In genomic region chr1:84078108-84078823, GRCh38 we compare ENCODE assay signal across 8 cellular contexts.
A peak's percentile ranks its signal among the peaks of the same experiment; 100 is the strongest.
DNase-seq lines count a peak whose midpoint lies in the region; ATAC-seq lines count a peak whose summit lies in the region.

No MANE protein-coding gene starts in this region.

- H3K36me3 Mint-ChIP-seq in T-helper 2 cell treated with Interferon-gamma antibody and Interleukin-4, amounts not matched to agents 5 μg/mL and 100 μg/mL, for 36 hours (ENCODE audit: low read depth): no peaks in the 10 kb centered on the region
- no peaks in the 10 kb centered on the region for H3K36me3 Mint-ChIP-seq in activated CD4-positive, alpha-beta memory T cell treated with anti-CD3 and anti-CD28 coated beads for 36 hours

- CTCF ChIA-PET in activated CD4-positive, alpha-beta memory T cell treated with anti-CD3 and anti-CD28 coated beads for 36 hours (lab: Charles Lee): no interaction called here

- DNase-seq in T-helper 2 cell treated with Interferon-gamma antibody and Interleukin-4, amounts not matched to agents 5 μg/mL and 100 μg/mL, for 36 hours (ENCODE audit: low spot score): no peak
- no peak for DNase-seq in T-helper 2 cell
- peak; percentile 20 for DNase-seq in HuH-7 (ENCODE audit: low spot score)
- no peak for DNase-seq in activated CD4-positive, alpha-beta memory T cell treated with anti-CD3 and anti-CD28 coated beads for 36 hours
- peak; percentile 43 for DNase-seq in foreskin melanocyte
- no peak for DNase-seq in OCI-M2 (lab: John Stamatoyannopoulos, UW; ENCODE audit: unreplicated experiment)

- peak overlapping the region; percentile 80 for H3K4me3 ChIP-seq in neuron (ENCODE audit: low read length)

- peaks cover 12% of the 10 kb centered on the region for H3K4me1 Mint-ChIP-seq in T-helper 2 cell treated with Interferon-gamma antibody and Interleukin-4, amounts not matched to agents 5 μg/mL and 100 μg/mL, for 36 hours (ENCODE audit: low read depth)
- H3K4me1 Mint-ChIP-seq in activated CD4-positive, alpha-beta memory T cell treated with anti-CD3 and anti-CD28 coated beads for 36 hours (ENCODE audit: low read depth): peaks cover 11% of the 10 kb centered on the region

- H2AFZ ChIP-seq in neuron (ENCODE audit: low read depth, low read length): peak overlapping the region; percentile 96

- H3K27ac Mint-ChIP-seq in T-helper 2 cell treated with Interferon-gamma antibody and Interleukin-4, amounts not matched to agents 5 μg/mL and 100 μg/mL, for 36 hours: no peak overlapping the region
- H3K27ac Mint-ChIP-seq in activated CD4-positive, alpha-beta memory T cell treated with anti-CD3 and anti-CD28 coated beads for 36 hours: no peak overlapping the region

- H3K9me3 ChIP-seq in neuron (ENCODE audit: low read length): no peaks in the 10 kb centered on the region

- intact Hi-C loops in activated CD4-positive, alpha-beta memory T cell treated with anti-CD3 and anti-CD28 coated beads for 36 hours (cut with micrococcal nuclease): loop anchor here (2.0 to 5.0 kb wide), 2 partner anchors 79 to 494 kb away; partner anchors contain the start of genes CTBS and TTLL7

- peaks cover 10% of the 10 kb centered on the region for H3K27me3 Mint-ChIP-seq in T-helper 2 cell treated with Interferon-gamma antibody and Interleukin-4, amounts not matched to agents 5 μg/mL and 100 μg/mL, for 36 hours (ENCODE audit: low read depth)
- peaks cover 3% of the 10 kb centered on the region for H3K27me3 Mint-ChIP-seq in activated CD4-positive, alpha-beta memory T cell treated with anti-CD3 and anti-CD28 coated beads for 36 hours

- H3K4me3 Mint-ChIP-seq in T-helper 2 cell treated with Interferon-gamma antibody and Interleukin-4, amounts not matched to agents 5 μg/mL and 100 μg/mL, for 36 hours: peak overlapping the region; percentile 83
- peak overlapping the region; percentile 81 for H3K4me3 Mint-ChIP-seq in activated CD4-positive, alpha-beta memory T cell treated with anti-CD3 and anti-CD28 coated beads for 36 hours

- no peaks in the 10 kb centered on the region for H3K36me3 ChIP-seq in neuron (ENCODE audit: insufficient read depth, low read length)

- peak; percentile 38 for ATAC-seq in GM21619 (IDR thresholded peaks at IDR 0.05; ENCODE audit: unreplicated experiment)

- H3K27me3 ChIP-seq in neuron (ENCODE audit: insufficient read depth, low read length): no peaks in the 10 kb centered on the region

- no peaks in the 10 kb centered on the region for H3K9me3 Mint-ChIP-seq in T-helper 2 cell treated with Interferon-gamma antibody and Interleukin-4, amounts not matched to agents 5 μg/mL and 100 μg/mL, for 36 hours
- no peaks in the 10 kb centered on the region for H3K9me3 Mint-ChIP-seq in activated CD4-positive, alpha-beta memory T cell treated with anti-CD3 and anti-CD28 coated beads for 36 hours

- POLR2A ChIA-PET in activated CD4-positive, alpha-beta memory T cell treated with anti-CD3 and anti-CD28 coated beads for 36 hours (lab: Charles Lee): interaction anchor here (0.7 kb wide), 1 partner anchor 12 kb away, joined by 3 read pairs; no protein-coding TSS in a partner anchor

- peaks cover 14% of the 10 kb centered on the region for H3K4me1 ChIP-seq in neuron (ENCODE audit: insufficient read depth, low read length)

Comparison
In these comparisons a context has a peak if more than half of its experiments do, and no peak if none do; other contexts are left out.
1. DNase-seq: peak in HuH-7 (single experiment) and foreskin melanocyte (single experiment); none in T-helper 2 cell treated with Interferon-gamma antibody and Interleukin-4, amounts not matched to agents 5 μg/mL and 100 μg/mL, for 36 hours (single experiment), T-helper 2 cell (0 of 5), activated CD4-positive, alpha-beta memory T cell treated with anti-CD3 and anti-CD28 coated beads for 36 hours (single experiment) and OCI-M2 (single experiment).